In genomic region chr3:52299247-52299657, GRCh38 we compare ENCODE assay signal across 12 cellular contexts. TPM values are rescaled to one million over a fixed set of nuclear protein-coding genes. Genes with fewer than 3 reads are reported as not detected.
DNase-seq lines count a peak whose midpoint lies in the region; ATAC-seq and TF ChIP-seq lines count a peak whose summit lies in the region.
"Had no signal": no experiment of that assay in that cellular context is flagged by ENCODE, and none has a peak within 500 bp of the region (broad histone marks: within the 10 kb centered on the region; RNA-seq: fewer than 3 reads in every experiment).

No MANE protein-coding gene starts in this region.

- H2BK20ac ChIP-seq in H9 (ENCODE audit: low read depth, low read length, poor library complexity, severe bottlenecking): no peak overlapping the region

- no peak overlapping the region for H3K9ac ChIP-seq in H9 (ENCODE audit: extremely low read depth, insufficient read length, low read length)

- H3K27ac ChIP-seq in H9 (ENCODE audit: insufficient read length, low read depth, low read length) (no peak overlapping the region), substantia nigra (ENCODE audit: low read depth, low read length, poor library complexity, severe bottlenecking) (no peak overlapping the region)
- H3K27ac ChIP-seq: PC-9 had no signal

- ATAC-seq in left colon: peak; percentile 8

- TF ChIP-seq CTCF in H9 (conservative IDR thresholded peaks at IDR 0.05) (no peak), progenitor cell of endocrine pancreas (IDR thresholded peaks at IDR 0.05; ENCODE audit: unreplicated experiment) (no peak)

- H3K56ac ChIP-seq in H9 (ENCODE audit: insufficient read length, low read depth, low read length): no peak overlapping the region

- no peak overlapping the region for H3K14ac ChIP-seq in H9 (ENCODE audit: insufficient read depth, low read length)

- H3K27ac Mint-ChIP-seq in H9: peak overlapping the region in 1 of 3 experiments; percentile 74; a peak in 2 of 7 replicates
- peak overlapping the region; percentile 85 for H3K27ac Mint-ChIP-seq in progenitor cell of endocrine pancreas
- H3K27ac Mint-ChIP-seq: activated naive CD4-positive, alpha-beta T cell treated with anti-CD3 and anti-CD28 coated beads, Interleukin-2, amount 50 U/mL, for 24 hours had no signal

- no peak overlapping the region for H2AK5ac ChIP-seq in H9 (ENCODE audit: insufficient read length, low read length)

- H3K18ac ChIP-seq in H9 (ENCODE audit: insufficient read length, low read depth, low read length): peak overlapping the region; percentile 49

- H3K4ac ChIP-seq in H9 (ENCODE audit: low read depth, low read length): no peak overlapping the region

- peak overlapping the region; percentile 62 for H3K4me2 ChIP-seq in H9 (ENCODE audit: insufficient read depth, insufficient read length, low read length)
- H3K4me2 ChIP-seq: PC-9 had no signal

- H4K8ac ChIP-seq in H9 (replicated peaks; ENCODE audit: insufficient read length, low read depth, low read length): no peak overlapping the region

- no peaks in the 10 kb centered on the region for H3K79me1 ChIP-seq in H9 (ENCODE audit: insufficient read depth, low read depth, low read length, poor library complexity, severe bottlenecking)

- H3K23me2 ChIP-seq in H9 (ENCODE audit: insufficient read length, low read depth, low read length, poor library complexity, severe bottlenecking): peaks cover 10% of the 10 kb centered on the region

- WGBS in H9 (ENCODE audit: extremely low coverage, insufficient read length, low lambda C conversion rate): no CpG with 5 or more reads among the region's 8 CpGs

- H3K23ac ChIP-seq in H9 (ENCODE audit: insufficient read length, low read depth, low read length): no peak overlapping the region

- no peak overlapping the region for H2BK5ac ChIP-seq in H9 (ENCODE audit: insufficient read length, low read length)

- DNase-seq in H9: no peak
- peak; percentile 15 for DNase-seq in astrocyte of the hippocampus (ENCODE audit: low read depth, low spot score)
- DNase-seq in left colon: no peak
- no peak for DNase-seq in progenitor cell of endocrine pancreas (ENCODE audit: low spot score, unreplicated experiment)
- DNase-seq in substantia nigra (lab: John Stamatoyannopoulos, UW): no peak
- no peak for DNase-seq in medulla oblongata (ENCODE audit: extremely low spot score)
- no peak for DNase-seq in hepatic stellate cell (ENCODE audit: low spot score)
- DNase-seq: GOT3, NCI-H510A, spleen had no signal

- H3K36me3 Mint-ChIP-seq in H9 (ENCODE audit: insufficient read depth in 1 of 3, low read depth in 3 of 3) (no peaks in the 10 kb centered on the region; a peak in 1 of 7 replicates), progenitor cell of endocrine pancreas (ENCODE audit: insufficient read depth) (no peaks in the 10 kb centered on the region)
- H3K36me3 Mint-ChIP-seq: activated naive CD4-positive, alpha-beta T cell treated with anti-CD3 and anti-CD28 coated beads, Interleukin-2, amount 50 U/mL, for 24 hours had no signal

- no peaks in the 10 kb centered on the region for H3K9me3 ChIP-seq in H9 (ENCODE audit: control insufficient read depth, low read depth, low read length)
- H3K9me3 ChIP-seq: spleen had no signal

- H4K20me1 ChIP-seq in H9 (ENCODE audit: control insufficient read depth, insufficient read depth, insufficient read length): no peaks in the 10 kb centered on the region

- no peak overlapping the region for H2BK15ac ChIP-seq in H9 (ENCODE audit: low read depth, low read length)

- no peak overlapping the region for H4K91ac ChIP-seq in H9 (ENCODE audit: insufficient read length, low read depth, low read length)

- no peak overlapping the region for H2BK120ac ChIP-seq in H9 (ENCODE audit: low read depth, low read length, poor library complexity, severe bottlenecking)

- H3K4me1 Mint-ChIP-seq in H9 (peaks cover 25 to 32% of the 10 kb centered on the region in 2 experiments), progenitor cell of endocrine pancreas (ENCODE audit: low read depth) (peaks cover 30% of the 10 kb centered on the region)
- H3K4me1 Mint-ChIP-seq: activated naive CD4-positive, alpha-beta T cell treated with anti-CD3 and anti-CD28 coated beads, Interleukin-2, amount 50 U/mL, for 24 hours had no signal

- H3K79me2 ChIP-seq in H9 (ENCODE audit: insufficient read depth, low read length): no peaks in the 10 kb centered on the region

- H3K4me1 ChIP-seq in H9 (ENCODE audit: insufficient read depth, low read length): peaks cover 2% of the 10 kb centered on the region; the same call in 1 of the 2 replicates

- no peak overlapping the region for H2AFZ ChIP-seq in H9 (ENCODE audit: low read length)
- H2AFZ ChIP-seq: PC-9 had no signal

- no peak overlapping the region for H4K5ac ChIP-seq in H9 (ENCODE audit: insufficient read length, low read depth, low read length)

- H3K27me3 Mint-ChIP-seq in H9 (ENCODE audit: low read depth) (peaks cover 13% of the 10 kb centered on the region), progenitor cell of endocrine pancreas (no peaks in the 10 kb centered on the region)
- H3K27me3 Mint-ChIP-seq: activated naive CD4-positive, alpha-beta T cell treated with anti-CD3 and anti-CD28 coated beads, Interleukin-2, amount 50 U/mL, for 24 hours had no signal

- no peaks in the 10 kb centered on the region for H3K9me3 Mint-ChIP-seq in H9
- no peaks in the 10 kb centered on the region for H3K9me3 Mint-ChIP-seq in progenitor cell of endocrine pancreas (ENCODE audit: low read depth)
- H3K9me3 Mint-ChIP-seq: activated naive CD4-positive, alpha-beta T cell treated with anti-CD3 and anti-CD28 coated beads, Interleukin-2, amount 50 U/mL, for 24 hours had no signal

- H3T11ph ChIP-seq in H9 (ENCODE audit: low read length): no peak overlapping the region

- H2BK12ac ChIP-seq in H9 (ENCODE audit: insufficient read length, low read depth, low read length): no peak overlapping the region

- intact Hi-C loops in left colon (cut with DNase I, micrococcal nuclease): no loop called here

- H3K4me3 Mint-ChIP-seq in H9: peak overlapping the region; percentile 27 to 81; a peak in 4 of 5 replicates
- peak overlapping the region; percentile 76 for H3K4me3 Mint-ChIP-seq in progenitor cell of endocrine pancreas (ENCODE audit: low read depth)
- H3K4me3 Mint-ChIP-seq: activated naive CD4-positive, alpha-beta T cell treated with anti-CD3 and anti-CD28 coated beads, Interleukin-2, amount 50 U/mL, for 24 hours had no signal

- no peaks in the 10 kb centered on the region for H3K27me3 ChIP-seq in H9 (ENCODE audit: insufficient read depth, low read length)
- H3K27me3 ChIP-seq: spleen had no signal

RNA-seq across cellular contexts. Expression of gene GLYCTK, which starts 11.6 kb away (rescaled TPM):
- total RNA-seq in H9 (2021): 8.4 and 8.8 TPM in 2 replicates
- total RNA-seq in left colon: 10 to 100 TPM; 51.6 to 57.0 TPM
- total RNA-seq in progenitor cell of endocrine pancreas: 52.5 and 53.6 TPM in 2 replicates

RNA-seq across cellular contexts. Expression of gene DNAH1, which starts 16.9 kb away (rescaled TPM):
- total RNA-seq in H9 (2021) (2.0 and 2.3 TPM in 2 replicates), left colon (10 to 100 TPM; 12.8 to 14.1 TPM), progenitor cell of endocrine pancreas (11.6 and 14.0 TPM in 2 replicates)

RNA-seq across cellular contexts. Expression of gene WDR82, which starts 20.8 kb away (rescaled TPM):
- total RNA-seq in H9 (2021) (83.1 and 84.3 TPM in 2 replicates), left colon (10 to 100 TPM; 57.1 to 60.9 TPM), progenitor cell of endocrine pancreas (89.3 and 93.1 TPM in 2 replicates)

RNA-seq across cellular contexts. Expression of gene PPM1M, which starts 53.7 kb away (rescaled TPM):
- 6.1 and 7.4 TPM in 2 replicates for total RNA-seq in H9 (2021)
- 1 to 10 TPM; 2.9 to 9.3 TPM for total RNA-seq in left colon
- 6.1 and 6.7 TPM in 2 replicates for total RNA-seq in progenitor cell of endocrine pancreas
